Comparison of ENCODE assay signal across 8 cellular contexts in genomic region chr7:97118306-97118917, GRCh38. TPM values are rescaled to one million over a fixed set of nuclear protein-coding genes. Genes with fewer than 3 reads are reported as not detected.
A peak's percentile ranks its signal among the peaks of the same experiment; 100 is the strongest.
DNase-seq lines count a peak whose midpoint lies in the region; ATAC-seq, FAIRE-seq and TF ChIP-seq lines count a peak whose summit lies in the region.

No MANE protein-coding gene starts in this region.

- H3K4me3 ChIP-seq in NT2/D1 (ENCODE audit: insufficient read length, low read depth) (peak overlapping the region; percentile 96), endodermal cell (ENCODE audit: low read length) (peak overlapping the region; percentile 98), pancreas (peak overlapping the region; percentile 40 to 78 (median 57))

- ATAC-seq in pancreas = peak in 1 of 4 donors; percentile 31
- ATAC-seq in GM18868 (IDR thresholded peaks at IDR 0.05; ENCODE audit: unreplicated experiment) = no peak

- no peak overlapping the region for H3K27ac ChIP-seq in endodermal cell (ENCODE audit: low read depth, low read length)
- peak overlapping the region in 1 of 4 donors; percentile 68 for H3K27ac ChIP-seq in pancreas

- peaks cover 5% of the 10 kb centered on the region for H3K36me3 Mint-ChIP-seq in endodermal cell (ENCODE audit: low read depth)

- no peak for FAIRE-seq in pancreas (lab: Jason Lieb, UNC)
- no peak for FAIRE-seq in GM19239 (lab: Jason Lieb, UNC)

- H3K9me3 ChIP-seq in NT2/D1 (ENCODE audit: insufficient read depth, low read length) = no peaks in the 10 kb centered on the region; the same call in 1 of the 2 replicates
- peaks cover 8% of the 10 kb centered on the region for H3K9me3 ChIP-seq in endodermal cell (ENCODE audit: control insufficient read depth, low read length)
- no peaks in the 10 kb centered on the region for H3K9me3 ChIP-seq in pancreas

- H3K27ac Mint-ChIP-seq in endodermal cell = peak overlapping the region; percentile 98

- intact Hi-C loops in pancreas (cut with DNase I) = no loop called here

- no peak for TF ChIP-seq CTCF in endodermal cell (conservative IDR thresholded peaks at IDR 0.05)
- no peak for TF ChIP-seq CTCF in pancreas (IDR thresholded peaks at IDR 0.05)

- H3K9ac ChIP-seq in NT2/D1 (ENCODE audit: insufficient read length, low read depth) (peak overlapping the region; percentile 94), endodermal cell (ENCODE audit: extremely low read depth, low read length, poor library complexity, severe bottlenecking) (peak overlapping the region; percentile 72)

- H3K9me3 Mint-ChIP-seq in endodermal cell = peaks cover 15% of the 10 kb centered on the region

- H3K4me3 Mint-ChIP-seq in endodermal cell = peak overlapping the region; percentile 89

- H3K4me1 ChIP-seq in NT2/D1 (ENCODE audit: insufficient read depth, insufficient read length) = no peaks in the 10 kb centered on the region
- H3K4me1 ChIP-seq in endodermal cell (ENCODE audit: control insufficient read depth, insufficient read depth, low read length) = no peaks in the 10 kb centered on the region
- H3K4me1 ChIP-seq in pancreas = peaks cover 5 to 16% (median 9%) of the 10 kb centered on the region in 3 donors

- H3K27me3 ChIP-seq in NT2/D1 (ENCODE audit: insufficient read depth, insufficient read length) = no peaks in the 10 kb centered on the region
- no peaks in the 10 kb centered on the region for H3K27me3 ChIP-seq in endodermal cell (ENCODE audit: control insufficient read depth, insufficient read depth, low read length, poor library complexity, severe bottlenecking)
- H3K27me3 ChIP-seq in pancreas = no peaks in the 10 kb centered on the region

- WGBS in endodermal cell (ENCODE audit: insufficient coverage in 1 of 2, insufficient read length in 1 of 2), 2 experiments = 35 to 70% methylated on average over 5 to 13 of the region's 13 CpGs
- 11% methylated on average over 13 of the region's 13 CpGs for WGBS in pancreas, 2 donors

- no peaks in the 10 kb centered on the region for H3K36me3 ChIP-seq in NT2/D1 (ENCODE audit: insufficient read depth, insufficient read length, low read length)
- H3K36me3 ChIP-seq in endodermal cell (ENCODE audit: control insufficient read depth, insufficient read depth, low read length) = no peaks in the 10 kb centered on the region
- H3K36me3 ChIP-seq in pancreas = no peaks in the 10 kb centered on the region

- DNase-seq in GF-D8 (lab: John Stamatoyannopoulos, UW) (peak; percentile 37), NT2/D1 (ENCODE audit: low read depth, low spot score) (no peak), endodermal cell (no peak), pancreas (no peak), NCI-H2081 treated with DMSO at 0.1 percent for 48 hours (lab: John Stamatoyannopoulos, UW) (no peak), GM19239 (ENCODE audit: insufficient read length, low spot score) (no peak), NCI-H774 (lab: John Stamatoyannopoulos, UW) (no peak)

- peaks cover 8% of the 10 kb centered on the region for H3K4me1 Mint-ChIP-seq in endodermal cell

- peaks cover under 1% of the 10 kb centered on the region for H3K27me3 Mint-ChIP-seq in endodermal cell (ENCODE audit: insufficient read depth)

RNA-seq across cellular contexts. Expression of gene SDHAF3, which starts 0.9 kb away (rescaled TPM):
- total RNA-seq in endodermal cell (10 to 100 TPM; 20.2 to 22.4 TPM), pancreas (1 to 10 TPM; 6.0 to 8.6 (median 7.0) TPM)
- polyA plus RNA-seq in endodermal cell (2013, experiment 1 of 2) = 30.5 TPM
- polyA plus RNA-seq in endodermal cell (2013, experiment 2 of 2) = 34.6 TPM
- polyA plus RNA-seq in pancreas = 1 to 10 TPM; 3.4 to 6.0 TPM
